Comparison of ENCODE assay signal across 16 cellular contexts in the genomic region with DNA sequence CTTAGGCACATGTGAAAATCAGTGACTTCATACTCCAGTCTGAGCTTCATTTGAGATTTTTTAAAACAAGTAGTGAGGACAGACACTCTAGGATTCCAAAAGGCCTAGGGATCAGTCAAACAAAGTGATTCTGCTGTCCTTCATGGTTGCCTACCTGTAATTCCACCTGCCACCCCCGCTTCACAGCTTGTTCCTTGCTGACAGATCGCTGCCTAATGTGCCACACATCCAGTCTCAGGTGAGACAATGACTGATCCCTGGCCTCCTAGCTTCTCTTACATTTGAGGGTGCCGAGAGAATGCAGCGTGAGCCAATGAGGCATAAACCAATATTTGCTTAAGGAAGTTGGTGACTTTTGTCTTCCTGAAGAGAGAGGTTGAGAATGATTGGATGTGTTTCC.
DNase-seq lines count a peak whose midpoint lies in the region; ATAC-seq and TF ChIP-seq lines count a peak whose summit lies in the region.
"Had no signal": no experiment of that assay in that cellular context is flagged by ENCODE, and none has a peak within 500 bp of the region (broad histone marks: within the 10 kb centered on the region; RNA-seq: fewer than 3 reads in every experiment).

No MANE protein-coding gene starts in this region.

- no peak for TF ChIP-seq CTCF in GM23338 (conservative IDR thresholded peaks at IDR 0.05; ENCODE audit: low read depth in 2 of 2)
- no peak for TF ChIP-seq CTCF in neural crest cell (conservative IDR thresholded peaks at IDR 0.05)

- no peak overlapping the region for H3K27ac ChIP-seq in GM23338 (ENCODE audit: low read depth)
- H3K27ac ChIP-seq: 22Rv1; BLaER1 treated with 17β-estradiol and CSF1 and Interleukin-3, amounts not matched to agents 10 nM and 100 nM had no signal

- H3K36me3 Mint-ChIP-seq in GM23338 (ENCODE audit: low read depth) (no peaks in the 10 kb centered on the region), neural crest cell (ENCODE audit: low read depth) (no peaks in the 10 kb centered on the region)
- H3K36me3 Mint-ChIP-seq in naive thymus-derived CD8-positive, alpha-beta T cell, result no peaks in the 10 kb centered on the region
- H3K36me3 Mint-ChIP-seq: CD8-positive, alpha-beta T cell had no signal

- H3K9me3 Mint-ChIP-seq in GM23338 (no peaks in the 10 kb centered on the region), neural crest cell (no peaks in the 10 kb centered on the region)
- H3K9me3 Mint-ChIP-seq in naive thymus-derived CD8-positive, alpha-beta T cell, result peaks cover 0 to 7% (median 0%) of the 10 kb centered on the region in 9 donors
- H3K9me3 Mint-ChIP-seq: CD8-positive, alpha-beta T cell; H9 had no signal

- H3K27ac Mint-ChIP-seq in GM23338 (no peak overlapping the region), neural crest cell (ENCODE audit: unreplicated experiment) (peak overlapping the region; percentile 73)
- H3K27ac Mint-ChIP-seq in naive thymus-derived CD8-positive, alpha-beta T cell, result no peak overlapping the region
- H3K27ac Mint-ChIP-seq: B cell; CD8-positive, alpha-beta T cell; H9 had no signal

- DNase-seq in DMS153 (lab: John Stamatoyannopoulos, UW), result peak; percentile 29
- no peak for DNase-seq in DMS153 treated with DMSO at 0.1 percent for 48 hours (lab: John Stamatoyannopoulos, UW; ENCODE audit: unreplicated experiment)
- no peak for DNase-seq in GM23338 (ENCODE audit: low spot score)
- peak; percentile 5 for DNase-seq in NCI-H774 (lab: John Stamatoyannopoulos, UW)
- DNase-seq in neural crest cell (ENCODE audit: low read depth, low spot score), result no peak
- no peak for DNase-seq in NCI-H510A (lab: John Stamatoyannopoulos, UW)
- no peak for DNase-seq in naive thymus-derived CD8-positive, alpha-beta T cell
- DNase-seq in GDM1 (lab: John Stamatoyannopoulos, UW), result no peak
- DNase-seq: Calu3; CD8-positive, alpha-beta T cell; DMS79 treated with DMSO at 0.1 percent for 48 hours; H9 had no signal

- no peak overlapping the region for H3K4me3 ChIP-seq in GM23338
- H3K4me3 ChIP-seq: BLaER1 treated with 17β-estradiol and CSF1 and Interleukin-3, amounts not matched to agents 10 nM and 100 nM; GM12878 had no signal

- H2AFZ ChIP-seq in GM23338, result peak overlapping the region; percentile 44; the same call in 1 of the 2 replicates

- no peak overlapping the region for H3K4me2 ChIP-seq in GM23338
- H3K4me2 ChIP-seq: BLaER1 treated with 17β-estradiol and CSF1 and Interleukin-3, amounts not matched to agents 10 nM and 100 nM had no signal

- no peaks in the 10 kb centered on the region for H3K4me1 ChIP-seq in GM23338 (ENCODE audit: insufficient read depth)
- H3K4me1 ChIP-seq: BLaER1 treated with 17β-estradiol and CSF1 and Interleukin-3, amounts not matched to agents 10 nM and 100 nM had no signal

- no peaks in the 10 kb centered on the region for H3F3A ChIP-seq in GM23338 (replicated peaks; ENCODE audit: low read depth)

- no peaks in the 10 kb centered on the region for H4K20me1 ChIP-seq in GM23338 (replicated peaks; ENCODE audit: insufficient read depth)
- H4K20me1 ChIP-seq: BLaER1 treated with 17β-estradiol and CSF1 and Interleukin-3, amounts not matched to agents 10 nM and 100 nM had no signal

- H3K79me2 ChIP-seq in GM23338 (replicated peaks; ENCODE audit: insufficient read depth), result no peaks in the 10 kb centered on the region

- H3K27me3 ChIP-seq in GM23338 (ENCODE audit: insufficient read depth), result no peaks in the 10 kb centered on the region
- H3K27me3 ChIP-seq: BLaER1 treated with 17β-estradiol and CSF1 and Interleukin-3, amounts not matched to agents 10 nM and 100 nM had no signal

- no peaks in the 10 kb centered on the region for H3K36me3 ChIP-seq in GM23338 (ENCODE audit: insufficient read depth)
- H3K36me3 ChIP-seq: BLaER1 treated with 17β-estradiol and CSF1 and Interleukin-3, amounts not matched to agents 10 nM and 100 nM had no signal

- H3K9me2 ChIP-seq in GM23338 (ENCODE audit: insufficient read depth), result no peaks in the 10 kb centered on the region

- no peak for ATAC-seq in GM23338
- ATAC-seq in naive thymus-derived CD8-positive, alpha-beta T cell, result no peak
- ATAC-seq: CD8-positive, alpha-beta T cell; GM12878 had no signal

- H3K4me1 Mint-ChIP-seq in GM23338 (no peaks in the 10 kb centered on the region), neural crest cell (no peaks in the 10 kb centered on the region)
- H3K4me1 Mint-ChIP-seq in naive thymus-derived CD8-positive, alpha-beta T cell, result peaks cover 0 to 2% (median 0%) of the 10 kb centered on the region in 4 donors
- H3K4me1 Mint-ChIP-seq: B cell, H9 had no signal

- POLR2A ChIA-PET in naive thymus-derived CD8-positive, alpha-beta T cell (lab: Charles Lee), result no interaction called here

- H3K4me3 Mint-ChIP-seq in GM23338, result no peak overlapping the region
- H3K4me3 Mint-ChIP-seq in neural crest cell, result no peak overlapping the region
- H3K4me3 Mint-ChIP-seq in naive thymus-derived CD8-positive, alpha-beta T cell, result no peak overlapping the region
- H3K4me3 Mint-ChIP-seq: B cell; CD8-positive, alpha-beta T cell; H9 had no signal

- H3K27me3 Mint-ChIP-seq in GM23338 (ENCODE audit: insufficient read depth, low read depth, poor library complexity) (no peaks in the 10 kb centered on the region), neural crest cell (ENCODE audit: low read depth) (no peaks in the 10 kb centered on the region)
- H3K27me3 Mint-ChIP-seq in naive thymus-derived CD8-positive, alpha-beta T cell, result peaks cover 0 to 6% (median 0%) of the 10 kb centered on the region in 5 donors
- H3K27me3 Mint-ChIP-seq: B cell had no signal

TF ChIP-seq in GM23338, 12 proteins besides CTCF, POLR2A, EP300 and RAD21 (continues in another document):
- TF ChIP-seq REST (IDR thresholded peaks at IDR 0.05; ENCODE audit: unreplicated experiment) (no peak), NANOG (IDR thresholded peaks at IDR 0.05; ENCODE audit: borderline replicate concordance) (no peak), STAT1 (IDR thresholded peaks at IDR 0.05; ENCODE audit: unreplicated experiment) (no peak)

Comparison
In these comparisons a context has a peak if more than half of its experiments do, and no peak if none do; other contexts are left out.
1. DNase-seq: peak in DMS153 (single experiment) and NCI-H774 (single experiment); none in DMS153 treated with DMSO at 0.1 percent for 48 hours (single experiment), GM23338 (single experiment), neural crest cell (single experiment), NCI-H510A (single experiment), naive thymus-derived CD8-positive, alpha-beta T cell (0 of 10) and GDM1 (single experiment).